Comparison of ENCODE assay signal across 24 cellular contexts in genomic region chr10:88617772-88618300, GRCh38. TPM values are rescaled to one million over a fixed set of nuclear protein-coding genes. Genes with fewer than 3 reads are reported as not detected.
DNase-seq lines count a peak whose midpoint lies in the region; ATAC-seq, FAIRE-seq and TF ChIP-seq lines count a peak whose summit lies in the region.
"Had no signal": no experiment of that assay in that cellular context is flagged by ENCODE, and none has a peak within 500 bp of the region (broad histone marks: within the 10 kb centered on the region; RNA-seq: fewer than 3 reads in every experiment).

No MANE protein-coding gene starts in this region.

- TF ChIP-seq CTCF in fibroblast of the aortic adventitia (IDR thresholded peaks at IDR 0.05; ENCODE audit: insufficient read depth, low read length): no peak
- TF ChIP-seq CTCF in osteocyte (IDR thresholded peaks at IDR 0.05): no peak
- no peak for TF ChIP-seq CTCF in HepG2 (CRISPR knock-in tag; IDR thresholded peaks at IDR 0.05)

- no peak for TF ChIP-seq RAD21 in HepG2 (CRISPR knock-in tag; IDR thresholded peaks at IDR 0.05)

- no peak overlapping the region for H3K27ac Mint-ChIP-seq in osteocyte (ENCODE audit: unreplicated experiment)
- H3K27ac Mint-ChIP-seq: CD4-positive, alpha-beta T cell; HFFc6 had no signal

- no peak overlapping the region for H2AFZ ChIP-seq in HepG2 (ENCODE audit: low read length)

- H3K36me3 ChIP-seq in HepG2 (replicated peaks in 1 of 2; ENCODE audit: control insufficient read depth in 1 of 2, insufficient read depth in 2 of 2, low read length in 2 of 2): no peaks in the 10 kb centered on the region

- no peaks in the 10 kb centered on the region for H3K4me1 Mint-ChIP-seq in osteocyte (ENCODE audit: unreplicated experiment)

- H3K4me1 ChIP-seq in HepG2 (ENCODE audit: insufficient read depth, low read length): no peaks in the 10 kb centered on the region
- H3K4me1 ChIP-seq: A549, Caco-2 had no signal

- H3K27me3 Mint-ChIP-seq in osteocyte (ENCODE audit: unreplicated experiment): peaks cover 2% of the 10 kb centered on the region
- H3K27me3 Mint-ChIP-seq: CD4-positive, alpha-beta T cell had no signal

- H4K20me1 ChIP-seq in HepG2 (ENCODE audit: insufficient read depth, low read length): no peaks in the 10 kb centered on the region

- H3K4me2 ChIP-seq in HepG2 (ENCODE audit: low read depth, low read length): no peak overlapping the region
- H3K4me2 ChIP-seq: A549 had no signal

- in situ Hi-C loops in HepG2 (cut with HindIII; ENCODE audit: extremely low pct_ligation_motif_present, low pct_unique_long_range_greater_than_20kb): no loop called here

- H3K27me3 ChIP-seq in HepG2 (ENCODE audit: control insufficient read depth in 1 of 2, insufficient read depth in 2 of 2, low read length in 2 of 2): no peaks in the 10 kb centered on the region

- POLR2A ChIA-PET in HepG2 (lab: Yijun Ruan, JAX): no interaction called here

- no peaks in the 10 kb centered on the region for H3K79me2 ChIP-seq in HepG2 (ENCODE audit: insufficient read depth, low read length)

- TF ChIP-seq EP300 in HepG2 (IDR thresholded peaks at IDR 0.05; ENCODE audit: low read depth in 2 of 2, low read length in 2 of 2) (no peak), HepG2 (CRISPR knock-in tag; IDR thresholded peaks at IDR 0.05; ENCODE audit: borderline replicate concordance) (no peak)

- H3K4me3 ChIP-seq in fibroblast of the aortic adventitia (ENCODE audit: low read depth, low read length) (no peak overlapping the region), HepG2 (replicated peaks in 1 of 3; ENCODE audit: insufficient read depth in 1 of 3, low read depth in 2 of 3, low read length in 3 of 3) (no peak overlapping the region)
- H3K4me3 ChIP-seq: A549 had no signal

- intact Hi-C loops in Right ventricle myocardium superior (cut with DNase I) (no loop called here), Right ventricle myocardium inferior (cut with DNase I) (no loop called here), sciatic nerve (cut with DNase I) (no loop called here), HepG2 (cut with micrococcal nuclease; ENCODE audit: unreplicated experiment) (no loop called here)

- BruUV-seq in HepG2 (replicated peaks; lab: Mats Ljungman, UMichigan): no TSS peak

- no peak for TF ChIP-seq POLR2A in HepG2 (IDR thresholded peaks at IDR 0.05; ENCODE audit: insufficient read depth in 1 of 2, low read depth in 2 of 2, low read length in 2 of 2)

- H3K9me3 Mint-ChIP-seq in osteocyte (ENCODE audit: unreplicated experiment): no peaks in the 10 kb centered on the region
- H3K9me3 Mint-ChIP-seq: CD4-positive, alpha-beta T cell; HFFc6 had no signal

- no peaks in the 10 kb centered on the region for H3K36me3 Mint-ChIP-seq in osteocyte (ENCODE audit: unreplicated experiment)

- H3K27ac ChIP-seq in HepG2 (ENCODE audit: extremely low read length, insufficient read depth, low read length): no peak overlapping the region
- H3K27ac ChIP-seq: 22Rv1, A549, C4-2B, HL-60 had no signal

- DNase-seq in Right ventricle myocardium superior: no peak
- no peak for DNase-seq in Right ventricle myocardium inferior (ENCODE audit: missing footprints)
- DNase-seq in SK-N-DZ (ENCODE audit: low spot score): peak; percentile 28
- peak; percentile 20 for DNase-seq in fibroblast of the aortic adventitia (ENCODE audit: low read depth)
- DNase-seq in sciatic nerve (ENCODE audit: low spot score): no peak
- no peak for DNase-seq in osteocyte (ENCODE audit: extremely low spot score, unreplicated experiment)
- DNase-seq in HepG2 (ENCODE audit: low spot score): no peak
- DNase-seq: Caco-2; CD4-positive, alpha-beta T cell; DMS153; DMS79; GDM1; GOT3; H7; HFFc6 had no signal

- no peak overlapping the region for H3K4me3 Mint-ChIP-seq in osteocyte (ENCODE audit: unreplicated experiment)
- H3K4me3 Mint-ChIP-seq: CD4-positive, alpha-beta T cell; HFFc6 had no signal

- CTCF ChIA-PET in HepG2 (lab: Yijun Ruan, JAX; ENCODE audit: low intra/inter-chr PET ratio, low total read pairs): no interaction called here

- 0% methylated on average over 1 of the region's 1 CpG for WGBS in HepG2 (ENCODE audit: low lambda C conversion rate)

- no peak overlapping the region for H3K9ac ChIP-seq in HepG2 (ENCODE audit: insufficient read depth, low read depth, low read length)

- no peak for FAIRE-seq in HepG2 (lab: Jason Lieb, UNC)
- FAIRE-seq: A549, GM12892 had no signal

- ATAC-seq in Right ventricle myocardium superior (ENCODE audit: poor library complexity) (peak; percentile 18), Right ventricle myocardium inferior (no peak), sciatic nerve (peak; percentile 78), GM21737 (IDR thresholded peaks at IDR 0.05; ENCODE audit: unreplicated experiment) (no peak), HepG2 (no peak)
- ATAC-seq: A549, HCT116 had no signal

- no peaks in the 10 kb centered on the region for H3K9me3 ChIP-seq in HepG2 (ENCODE audit: low read length)
- H3K9me3 ChIP-seq: A549, Caco-2 had no signal

RNA-seq across cellular contexts. Expression of gene LIPJ, which starts 31.3 kb away (rescaled TPM):
- total RNA-seq in Right ventricle myocardium superior (not detected), Right ventricle myocardium inferior (not detected), fibroblast of the aortic adventitia (ENCODE audit: low replicate concordance) (0.09 TPM in 1 of 2 replicates, not detected in the other), sciatic nerve (0.13 TPM), osteocyte (not detected in 2 replicates), HepG2 (2016; rRNA removed; fragmentation: Illumina TruSeq; extraction: Trizol) (not detected in 2 replicates)
- polyA plus RNA-seq in SK-N-DZ (2014; cell fraction: cytosol; rRNA removed): not detected in 2 replicates
- not detected in 2 replicates for polyA plus RNA-seq in SK-N-DZ (2014; cell fraction: nucleus; rRNA removed)
- not detected in 2 replicates for total RNA-seq in HepG2 (2016; cell fraction: cytosol; rRNA removed; fragmentation: Illumina TruSeq; extraction: Trizol; ENCODE audit: low read depth)
- total RNA-seq in HepG2 (2016; cell fraction: insoluble cytoplasmic fraction; rRNA removed; fragmentation: Illumina TruSeq; extraction: Trizol): not detected in 2 replicates
- not detected in 2 replicates for total RNA-seq in HepG2 (2016; cell fraction: membrane; rRNA removed; fragmentation: Illumina TruSeq; extraction: Trizol)
- total RNA-seq in HepG2 (2016; cell fraction: nucleus; rRNA removed; fragmentation: Illumina TruSeq; extraction: Trizol): not detected in 2 replicates
- polyA plus RNA-seq in HepG2 (2011; rRNA removed): not detected in 2 replicates
- not detected in 2 replicates for polyA plus RNA-seq in HepG2 (2011; cell fraction: cytosol; rRNA removed)
- not detected in 2 replicates for polyA plus RNA-seq in HepG2 (2011; cell fraction: nucleus; rRNA removed)
- not detected in 2 replicates for polyA plus RNA-seq in HepG2 (2012)
- polyA plus RNA-seq in HepG2 (2016; cell fraction: cytosol; fragmentation: Illumina TruSeq; extraction: Trizol; ENCODE audit: low read depth): not detected in 2 replicates
- polyA plus RNA-seq in HepG2 (2016; cell fraction: insoluble cytoplasmic fraction; fragmentation: Illumina TruSeq; extraction: Trizol; ENCODE audit: low read depth): not detected in 2 replicates
- not detected in 2 replicates for polyA plus RNA-seq in HepG2 (2016; cell fraction: membrane; fragmentation: Illumina TruSeq; extraction: Trizol; ENCODE audit: low read depth)
- polyA plus RNA-seq in HepG2 (2016; cell fraction: nucleus; fragmentation: Illumina TruSeq; extraction: Trizol; ENCODE audit: insufficient read depth, low read depth): not detected in 2 replicates
- not detected in 2 replicates for polyA minus RNA-seq in HepG2 (2011; rRNA and poly(A)+ RNA removed; ENCODE audit: low replicate concordance)
- polyA minus RNA-seq in HepG2 (2011; cell fraction: cytosol; rRNA and poly(A)+ RNA removed): not detected in 2 replicates
- not detected in 2 replicates for polyA minus RNA-seq in HepG2 (2011; cell fraction: nucleus; rRNA and poly(A)+ RNA removed)
- total RNA-seq: Caco-2; CD4-positive, alpha-beta T cell; Daoy; H7; HFFc6; HT1080 had no signal
- polyA plus RNA-seq: A549 had no signal

RNA-seq across cellular contexts. Expression of gene RNLS, which starts 34.7 kb away (rescaled TPM):
- total RNA-seq in Right ventricle myocardium superior (22.5 TPM), Right ventricle myocardium inferior (20.6 TPM), fibroblast of the aortic adventitia (ENCODE audit: low replicate concordance) (7.0 and 16.8 TPM in 2 replicates), sciatic nerve (5.5 TPM), osteocyte (1.7 and 3.9 TPM in 2 replicates), HepG2 (2016; rRNA removed; fragmentation: Illumina TruSeq; extraction: Trizol) (not detected in 2 replicates)
- polyA plus RNA-seq in SK-N-DZ (2014; cell fraction: cytosol; rRNA removed): 0.20 TPM in 1 of 2 replicates, not detected in the other
- not detected in 2 replicates for polyA plus RNA-seq in SK-N-DZ (2014; cell fraction: nucleus; rRNA removed)
- total RNA-seq in HepG2 (2016; cell fraction: cytosol; rRNA removed; fragmentation: Illumina TruSeq; extraction: Trizol; ENCODE audit: low read depth): not detected in 2 replicates
- total RNA-seq in HepG2 (2016; cell fraction: insoluble cytoplasmic fraction; rRNA removed; fragmentation: Illumina TruSeq; extraction: Trizol): not detected in 2 replicates
- not detected in 2 replicates for total RNA-seq in HepG2 (2016; cell fraction: membrane; rRNA removed; fragmentation: Illumina TruSeq; extraction: Trizol)
- total RNA-seq in HepG2 (2016; cell fraction: nucleus; rRNA removed; fragmentation: Illumina TruSeq; extraction: Trizol): not detected in 2 replicates
- polyA plus RNA-seq in HepG2 (2011; rRNA removed): not detected in 2 replicates
- polyA plus RNA-seq in HepG2 (2011; cell fraction: cytosol; rRNA removed): not detected in 2 replicates
- polyA plus RNA-seq in HepG2 (2011; cell fraction: nucleus; rRNA removed): not detected in 2 replicates
- not detected in 2 replicates for polyA plus RNA-seq in HepG2 (2012)
- not detected in 2 replicates for polyA plus RNA-seq in HepG2 (2016; cell fraction: cytosol; fragmentation: Illumina TruSeq; extraction: Trizol; ENCODE audit: low read depth)
- polyA plus RNA-seq in HepG2 (2016; cell fraction: insoluble cytoplasmic fraction; fragmentation: Illumina TruSeq; extraction: Trizol; ENCODE audit: low read depth): not detected in 2 replicates
- not detected in 2 replicates for polyA plus RNA-seq in HepG2 (2016; cell fraction: membrane; fragmentation: Illumina TruSeq; extraction: Trizol; ENCODE audit: low read depth)
- polyA plus RNA-seq in HepG2 (2016; cell fraction: nucleus; fragmentation: Illumina TruSeq; extraction: Trizol; ENCODE audit: insufficient read depth, low read depth): not detected in 2 replicates
- polyA minus RNA-seq in HepG2 (2011; rRNA and poly(A)+ RNA removed; ENCODE audit: low replicate concordance): not detected in 2 replicates
- polyA minus RNA-seq in HepG2 (2011; cell fraction: cytosol; rRNA and poly(A)+ RNA removed): not detected in 2 replicates
- polyA minus RNA-seq in HepG2 (2011; cell fraction: nucleus; rRNA and poly(A)+ RNA removed): not detected in 2 replicates

RNA-seq across cellular contexts. Expression of gene LIPF, which starts 46.4 kb away (rescaled TPM):
- not detected for total RNA-seq in Right ventricle myocardium superior
- not detected for total RNA-seq in Right ventricle myocardium inferior
- polyA plus RNA-seq in SK-N-DZ (2014; cell fraction: cytosol; rRNA removed): not detected in 2 replicates
- not detected in 2 replicates for polyA plus RNA-seq in SK-N-DZ (2014; cell fraction: nucleus; rRNA removed)
- total RNA-seq in fibroblast of the aortic adventitia (ENCODE audit: low replicate concordance): not detected in 2 replicates
- not detected for total RNA-seq in sciatic nerve
- not detected in 2 replicates for total RNA-seq in osteocyte
- total RNA-seq in HepG2 (2016; rRNA removed; fragmentation: Illumina TruSeq; extraction: Trizol): not detected in 2 replicates
- not detected in 2 replicates for total RNA-seq in HepG2 (2016; cell fraction: cytosol; rRNA removed; fragmentation: Illumina TruSeq; extraction: Trizol; ENCODE audit: low read depth)
- not detected in 2 replicates for total RNA-seq in HepG2 (2016; cell fraction: insoluble cytoplasmic fraction; rRNA removed; fragmentation: Illumina TruSeq; extraction: Trizol)
- total RNA-seq in HepG2 (2016; cell fraction: membrane; rRNA removed; fragmentation: Illumina TruSeq; extraction: Trizol): not detected in 2 replicates
- total RNA-seq in HepG2 (2016; cell fraction: nucleus; rRNA removed; fragmentation: Illumina TruSeq; extraction: Trizol): not detected in 2 replicates
- polyA plus RNA-seq in HepG2 (2011; rRNA removed): not detected in 2 replicates
- not detected in 2 replicates for polyA plus RNA-seq in HepG2 (2011; cell fraction: cytosol; rRNA removed)
- not detected in 2 replicates for polyA plus RNA-seq in HepG2 (2011; cell fraction: nucleus; rRNA removed)
- polyA plus RNA-seq in HepG2 (2012): not detected in 2 replicates
- polyA plus RNA-seq in HepG2 (2016; cell fraction: cytosol; fragmentation: Illumina TruSeq; extraction: Trizol; ENCODE audit: low read depth): not detected in 2 replicates
- not detected in 2 replicates for polyA plus RNA-seq in HepG2 (2016; cell fraction: insoluble cytoplasmic fraction; fragmentation: Illumina TruSeq; extraction: Trizol; ENCODE audit: low read depth)
- not detected in 2 replicates for polyA plus RNA-seq in HepG2 (2016; cell fraction: membrane; fragmentation: Illumina TruSeq; extraction: Trizol; ENCODE audit: low read depth)
- polyA plus RNA-seq in HepG2 (2016; cell fraction: nucleus; fragmentation: Illumina TruSeq; extraction: Trizol; ENCODE audit: insufficient read depth, low read depth): not detected in 2 replicates
- not detected in 2 replicates for polyA minus RNA-seq in HepG2 (2011; rRNA and poly(A)+ RNA removed; ENCODE audit: low replicate concordance)
- polyA minus RNA-seq in HepG2 (2011; cell fraction: cytosol; rRNA and poly(A)+ RNA removed): not detected in 2 replicates
- not detected in 2 replicates for polyA minus RNA-seq in HepG2 (2011; cell fraction: nucleus; rRNA and poly(A)+ RNA removed)
- total RNA-seq: Caco-2; CD4-positive, alpha-beta T cell; Daoy; H7; HFFc6; HT1080 had no signal
- polyA plus RNA-seq: A549 had no signal

Comparison
In these comparisons a context has a peak if more than half of its experiments do, and no peak if none do; other contexts are left out.
1. ATAC-seq: peak in Right ventricle myocardium superior (single experiment) and sciatic nerve (single experiment); none in Right ventricle myocardium inferior (single experiment), GM21737 (single experiment) and HepG2 (single experiment).
2. DNase-seq: peak in SK-N-DZ (single experiment) and fibroblast of the aortic adventitia (single experiment); none in Right ventricle myocardium superior (single experiment), Right ventricle myocardium inferior (single experiment), sciatic nerve (single experiment), osteocyte (single experiment) and HepG2 (single experiment).